Comparison of ENCODE assay signal across 21 cellular contexts in genomic region chr11:60981515-60981914, GRCh38. TPM values are rescaled to one million over a fixed set of nuclear protein-coding genes. Genes with fewer than 3 reads are reported as not detected.
DNase-seq lines count a peak whose midpoint lies in the region; ATAC-seq and TF ChIP-seq lines count a peak whose summit lies in the region.
"Had no signal": no experiment of that assay in that cellular context is flagged by ENCODE, and none has a peak within 500 bp of the region (broad histone marks: within the 10 kb centered on the region; RNA-seq: fewer than 3 reads in every experiment).

No MANE protein-coding gene starts in this region.

- no peaks in the 10 kb centered on the region for H3K27me3 ChIP-seq in CD4-positive, alpha-beta T cell (ENCODE audit: control insufficient read depth, insufficient read depth, low read length)
- no peaks in the 10 kb centered on the region for H3K27me3 ChIP-seq in effector memory CD4-positive, alpha-beta T cell (replicated peaks; ENCODE audit: control insufficient read depth, insufficient read depth, low read length, poor library complexity, severe bottlenecking)
- H3K27me3 ChIP-seq in brain microvascular endothelial cell (replicated peaks): no peaks in the 10 kb centered on the region
- H3K27me3 ChIP-seq: vagina had no signal

- H3K36me3 Mint-ChIP-seq in T-helper 1 cell treated with Interleukin-12 subunit alpha and Interleukin-12 subunit beta and Interleukin-4 antibody, amounts not matched to agents 30 μg/mL and 1 μg/mL, for 36 hours (ENCODE audit: low read depth): peaks cover 57% of the 10 kb centered on the region
- H3K36me3 Mint-ChIP-seq in CD4-positive, alpha-beta T cell (ENCODE audit: low read depth): peaks cover 95% of the 10 kb centered on the region
- H3K36me3 Mint-ChIP-seq in activated CD8-positive, alpha-beta T cell treated with anti-CD3 and anti-CD28 coated beads, Interleukin-2, amount 10 ng/mL, durations not matched to agents 7 days and 5 days (ENCODE audit: low read depth): peaks cover 82% of the 10 kb centered on the region

- H3K9me3 ChIP-seq in CD4-positive, alpha-beta T cell (ENCODE audit: control insufficient read depth, low read length): no peaks in the 10 kb centered on the region
- H3K9me3 ChIP-seq in effector memory CD4-positive, alpha-beta T cell (ENCODE audit: control insufficient read depth, low read length): no peaks in the 10 kb centered on the region
- H3K9me3 ChIP-seq: lower lobe of right lung, neutrophil, vagina had no signal

- H3K4me3 ChIP-seq in effector memory CD4-positive, alpha-beta T cell (ENCODE audit: insufficient read depth, low read depth, low read length, poor library complexity, severe bottlenecking): no peak overlapping the region
- no peak overlapping the region for H3K4me3 ChIP-seq in brain microvascular endothelial cell (ENCODE audit: low read depth, low read length)
- H3K4me3 ChIP-seq: lower lobe of right lung, vagina had no signal

- POLR2A ChIA-PET in CD4-positive, alpha-beta T cell (lab: Charles Lee): interaction anchor here (0.8 to 5.1 kb wide), 13 partner anchors 22 to 131 kb away, joined by 3 to 57 read pairs (median 4); partner anchors contain the start of gene TMEM109
- POLR2A ChIA-PET in activated CD8-positive, alpha-beta T cell treated with anti-CD3 and anti-CD28 coated beads, Interleukin-2, amount 10 ng/mL, durations not matched to agents 7 days and 5 days (lab: Charles Lee): interaction anchor here (0.6 to 2.5 kb wide), 4 partner anchors 10 to 120 kb away, joined by 3 to 6 read pairs (median 4); partner anchors contain the start of gene CD6

- H3K4me1 ChIP-seq in effector memory CD4-positive, alpha-beta T cell (ENCODE audit: control insufficient read depth, insufficient read depth, low read length, poor library complexity, severe bottlenecking): peaks cover 94% of the 10 kb centered on the region

- no peaks in the 10 kb centered on the region for H3K9me3 Mint-ChIP-seq in T-helper 1 cell treated with Interleukin-12 subunit alpha and Interleukin-12 subunit beta and Interleukin-4 antibody, amounts not matched to agents 30 μg/mL and 1 μg/mL, for 36 hours
- no peaks in the 10 kb centered on the region for H3K9me3 Mint-ChIP-seq in CD4-positive, alpha-beta T cell
- H3K9me3 Mint-ChIP-seq in activated CD8-positive, alpha-beta T cell treated with anti-CD3 and anti-CD28 coated beads, Interleukin-2, amount 10 ng/mL, durations not matched to agents 7 days and 5 days (ENCODE audit: insufficient read depth): no peaks in the 10 kb centered on the region

- peaks cover 73% of the 10 kb centered on the region for H3K4me1 Mint-ChIP-seq in T-helper 1 cell treated with Interleukin-12 subunit alpha and Interleukin-12 subunit beta and Interleukin-4 antibody, amounts not matched to agents 30 μg/mL and 1 μg/mL, for 36 hours (ENCODE audit: low read depth)
- peaks cover 99% of the 10 kb centered on the region for H3K4me1 Mint-ChIP-seq in CD4-positive, alpha-beta T cell (ENCODE audit: low read depth)
- peaks cover 95% of the 10 kb centered on the region for H3K4me1 Mint-ChIP-seq in activated CD8-positive, alpha-beta T cell treated with anti-CD3 and anti-CD28 coated beads, Interleukin-2, amount 10 ng/mL, durations not matched to agents 7 days and 5 days (ENCODE audit: low read depth)

- DNase-seq in T-helper 1 cell (no peak), brain microvascular endothelial cell (no peak), head of caudate nucleus (no peak), NOMO-1 treated with DMSO at 0.1 percent for 48 hours (lab: John Stamatoyannopoulos, UW; ENCODE audit: unreplicated experiment) (no peak)
- no peak for DNase-seq in CD4-positive, alpha-beta T cell
- DNase-seq in activated CD8-positive, alpha-beta T cell treated with anti-CD3 and anti-CD28 coated beads, Interleukin-2, amount 10 ng/mL, durations not matched to agents 7 days and 5 days: no peak
- DNase-seq in effector memory CD4-positive, alpha-beta T cell: no peak
- DNase-seq: 8988T, AML-193, aorta, hypothalamus, lower lobe of right lung, NCI-H1105 treated with DMSO at 0.1 percent for 48 hours, substantia nigra had no signal

- H3K27me3 Mint-ChIP-seq in T-helper 1 cell treated with Interleukin-12 subunit alpha and Interleukin-12 subunit beta and Interleukin-4 antibody, amounts not matched to agents 30 μg/mL and 1 μg/mL, for 36 hours (ENCODE audit: low read depth): no peaks in the 10 kb centered on the region
- no peaks in the 10 kb centered on the region for H3K27me3 Mint-ChIP-seq in CD4-positive, alpha-beta T cell
- no peaks in the 10 kb centered on the region for H3K27me3 Mint-ChIP-seq in activated CD8-positive, alpha-beta T cell treated with anti-CD3 and anti-CD28 coated beads, Interleukin-2, amount 10 ng/mL, durations not matched to agents 7 days and 5 days (ENCODE audit: low read depth)

- peaks cover 18% of the 10 kb centered on the region for H3K36me3 ChIP-seq in effector memory CD4-positive, alpha-beta T cell (ENCODE audit: control insufficient read depth, insufficient read depth, low read length)
- H3K36me3 ChIP-seq in brain microvascular endothelial cell (replicated peaks): no peaks in the 10 kb centered on the region
- H3K36me3 ChIP-seq: lower lobe of right lung, neutrophil, vagina had no signal

- H3K27ac Mint-ChIP-seq in T-helper 1 cell treated with Interleukin-12 subunit alpha and Interleukin-12 subunit beta and Interleukin-4 antibody, amounts not matched to agents 30 μg/mL and 1 μg/mL, for 36 hours: peak overlapping the region; percentile 81
- peak overlapping the region; percentile 94 for H3K27ac Mint-ChIP-seq in CD4-positive, alpha-beta T cell
- peak overlapping the region; percentile 82 for H3K27ac Mint-ChIP-seq in activated CD8-positive, alpha-beta T cell treated with anti-CD3 and anti-CD28 coated beads, Interleukin-2, amount 10 ng/mL, durations not matched to agents 7 days and 5 days

- in situ Hi-C loops in brain microvascular endothelial cell (cut with HindIII; ENCODE audit: low pct_ligation_motif_present, low sequenced_read_pairs): no loop called here

- no peak for ATAC-seq in CD4-positive, alpha-beta T cell (ENCODE audit: poor library complexity)
- ATAC-seq in activated CD8-positive, alpha-beta T cell treated with anti-CD3 and anti-CD28 coated beads, Interleukin-2, amount 10 ng/mL, durations not matched to agents 7 days and 5 days: no peak
- ATAC-seq: activated CD4-positive, CD25-positive, alpha-beta regulatory T cell treated with anti-CD3 and anti-CD28 coated beads, Interleukin-2, amount 50 U/mL, for 24 hours; esophagus mucosa; HCT116; lower lobe of right lung had no signal

- peak overlapping the region; percentile 95 for H3K27ac ChIP-seq in CD4-positive, alpha-beta T cell (ENCODE audit: low read depth, low read length)
- H3K27ac ChIP-seq in effector memory CD4-positive, alpha-beta T cell (ENCODE audit: insufficient read depth, low read length, poor library complexity, severe bottlenecking): peak overlapping the region; percentile 93
- H3K27ac ChIP-seq in brain microvascular endothelial cell: no peak overlapping the region
- H3K27ac ChIP-seq: lower lobe of right lung, neutrophil, vagina had no signal

- TF ChIP-seq CTCF in CD4-positive, alpha-beta T cell (IDR thresholded peaks at IDR 0.05): no peak
- no peak for TF ChIP-seq CTCF in brain microvascular endothelial cell (IDR thresholded peaks at IDR 0.05; ENCODE audit: low read depth, low read length, missing control alignments)

- peak overlapping the region; percentile 76 for H3K4me3 Mint-ChIP-seq in T-helper 1 cell treated with Interleukin-12 subunit alpha and Interleukin-12 subunit beta and Interleukin-4 antibody, amounts not matched to agents 30 μg/mL and 1 μg/mL, for 36 hours
- peak overlapping the region; percentile 82 for H3K4me3 Mint-ChIP-seq in CD4-positive, alpha-beta T cell
- H3K4me3 Mint-ChIP-seq in activated CD8-positive, alpha-beta T cell treated with anti-CD3 and anti-CD28 coated beads, Interleukin-2, amount 10 ng/mL, durations not matched to agents 7 days and 5 days: peak overlapping the region; percentile 50

- intact Hi-C loops in CD4-positive, alpha-beta T cell (cut with DNase I, micrococcal nuclease): no loop called here
- intact Hi-C loops in head of caudate nucleus (cut with DNase I): no loop called here

- CTCF ChIA-PET in CD4-positive, alpha-beta T cell (lab: Charles Lee): interaction anchor here (1.1 kb wide), 1 partner anchor 11 kb away, joined by 3 read pairs; no protein-coding TSS in a partner anchor
- CTCF ChIA-PET in activated CD8-positive, alpha-beta T cell treated with anti-CD3 and anti-CD28 coated beads, Interleukin-2, amount 10 ng/mL, durations not matched to agents 7 days and 5 days (lab: Charles Lee): interaction anchor here (0.8 to 1.0 kb wide), 2 partner anchors 44 to 63 kb away, joined by 3 read pairs; no protein-coding TSS in a partner anchor

RNA-seq across cellular contexts. Expression of gene CD6, which starts 10.0 kb away (rescaled TPM):
- total RNA-seq in CD4-positive, alpha-beta T cell: 100 to 1,000 TPM; 814 to 827 TPM
- total RNA-seq in activated CD8-positive, alpha-beta T cell treated with anti-CD3 and anti-CD28 coated beads, Interleukin-2, amount 10 ng/mL, durations not matched to agents 7 days and 5 days: 100 to 1,000 TPM; 214 to 222 TPM
- total RNA-seq: NCI-H460 had no signal

RNA-seq across cellular contexts. Expression of gene SLC15A3, which starts 29.5 kb away (rescaled TPM):
- total RNA-seq in CD4-positive, alpha-beta T cell: 10 to 100 TPM; 10.5 to 11.9 TPM
- total RNA-seq in activated CD8-positive, alpha-beta T cell treated with anti-CD3 and anti-CD28 coated beads, Interleukin-2, amount 10 ng/mL, durations not matched to agents 7 days and 5 days: 1 to 10 TPM; 2.0 to 2.2 TPM
- total RNA-seq: NCI-H460 had no signal

RNA-seq across cellular contexts. Expression of gene TMEM132A, which starts 57.3 kb away (rescaled TPM):
- total RNA-seq in CD4-positive, alpha-beta T cell: not detected
- total RNA-seq in activated CD8-positive, alpha-beta T cell treated with anti-CD3 and anti-CD28 coated beads, Interleukin-2, amount 10 ng/mL, durations not matched to agents 7 days and 5 days: under 1 TPM; 0.37 to 0.47 TPM
